In genomic region chr6:53979468-53980067, GRCh38 we compare ENCODE assay signal across 8 cellular contexts.
DNase-seq lines count a peak whose midpoint lies in the region; ATAC-seq, FAIRE-seq and TF ChIP-seq lines count a peak whose summit lies in the region.

No MANE protein-coding gene starts in this region.

- H3K79me2 ChIP-seq in Loucy (ENCODE audit: insufficient read depth, low read length), result no peaks in the 10 kb centered on the region

- H3K36me3 Mint-ChIP-seq in type B pancreatic cell, result no peaks in the 10 kb centered on the region
- H3K36me3 Mint-ChIP-seq in activated naive CD8-positive, alpha-beta T cell treated with anti-CD3 and anti-CD28 coated beads, Interleukin-2, amount 50 U/mL, for 24 hours (ENCODE audit: low read depth), result no peaks in the 10 kb centered on the region

- no peak for TF ChIP-seq EP300 in A549 (IDR thresholded peaks at IDR 0.05)

- no peaks in the 10 kb centered on the region for H4K20me1 ChIP-seq in Loucy (ENCODE audit: insufficient read depth, low read length, poor library complexity, severe bottlenecking)

- H3K4me1 Mint-ChIP-seq in type B pancreatic cell (ENCODE audit: unreplicated experiment), result peaks cover 9% of the 10 kb centered on the region
- no peaks in the 10 kb centered on the region for H3K4me1 Mint-ChIP-seq in activated naive CD8-positive, alpha-beta T cell treated with anti-CD3 and anti-CD28 coated beads, Interleukin-2, amount 50 U/mL, for 24 hours

- CTCF ChIA-PET in A549 (lab: Yijun Ruan, JAX), result interaction anchor here (1.0 kb wide), 1 partner anchor 285 kb away, joined by 3 read pairs; no protein-coding TSS in a partner anchor

- FAIRE-seq in A549 (lab: Jason Lieb, UNC) (no peak), TTC549 (lab: Jason Lieb, UNC) (peak; percentile 86)

- no peak overlapping the region for H3K27ac Mint-ChIP-seq in type B pancreatic cell
- no peak overlapping the region for H3K27ac Mint-ChIP-seq in activated naive CD8-positive, alpha-beta T cell treated with anti-CD3 and anti-CD28 coated beads, Interleukin-2, amount 50 U/mL, for 24 hours

- in situ Hi-C loops in G401 (cut with HindIII; ENCODE audit: low sequenced_read_pairs), result no loop called here

- H3K9ac ChIP-seq in Loucy (ENCODE audit: low read depth, low read length, poor library complexity, severe bottlenecking), result no peak overlapping the region

- ATAC-seq in A549, result no peak
- ATAC-seq in activated naive CD8-positive, alpha-beta T cell treated with anti-CD3 and anti-CD28 coated beads, Interleukin-2, amount 50 U/mL, for 24 hours, result no peak

- no peak for TF ChIP-seq POLR2A in A549 (IDR thresholded peaks at IDR 0.05; ENCODE audit: low read length)

- no peaks in the 10 kb centered on the region for H3K9me2 ChIP-seq in Loucy (replicated peaks; ENCODE audit: low read depth, low read length)

- H3F3A ChIP-seq in Loucy (ENCODE audit: low read depth), result no peaks in the 10 kb centered on the region

- peak; percentile 67 to 76 for TF ChIP-seq RAD21 in A549 (conservative IDR thresholded peaks at IDR 0.05 in 1 of 2, IDR thresholded peaks at IDR 0.05 in 1 of 2)

- peak; percentile 11 to 44 for DNase-seq in A549 (ENCODE audit: low read depth in 1 of 2, low spot score in 1 of 2)
- DNase-seq in G401 (ENCODE audit: low spot score), result peak; percentile 33
- DNase-seq in glomerular visceral epithelial cell (ENCODE audit: extremely low spot score), result peak; percentile 58
- no peak for DNase-seq in type B pancreatic cell (ENCODE audit: extremely low spot score, unreplicated experiment)
- DNase-seq in ureter (ENCODE audit: low spot score), result no peak
- no peak for DNase-seq in activated naive CD8-positive, alpha-beta T cell treated with anti-CD3 and anti-CD28 coated beads, Interleukin-2, amount 50 U/mL, for 24 hours

- H3K4me3 ChIP-seq in A549 (no peak overlapping the region), Loucy (ENCODE audit: low read length, poor library complexity, severe bottlenecking) (no peak overlapping the region)

- no peak overlapping the region for H3K27ac ChIP-seq in A549

- no peak overlapping the region for H3K4me3 Mint-ChIP-seq in type B pancreatic cell
- no peak overlapping the region for H3K4me3 Mint-ChIP-seq in activated naive CD8-positive, alpha-beta T cell treated with anti-CD3 and anti-CD28 coated beads, Interleukin-2, amount 50 U/mL, for 24 hours

- peaks cover 5% of the 10 kb centered on the region for H3K9me3 Mint-ChIP-seq in type B pancreatic cell
- H3K9me3 Mint-ChIP-seq in activated naive CD8-positive, alpha-beta T cell treated with anti-CD3 and anti-CD28 coated beads, Interleukin-2, amount 50 U/mL, for 24 hours, result no peaks in the 10 kb centered on the region

- H3K4me1 ChIP-seq in A549 (peaks cover 16% of the 10 kb centered on the region), Loucy (ENCODE audit: insufficient read depth, low read length, poor library complexity, severe bottlenecking) (no peaks in the 10 kb centered on the region)

- H3K27me3 Mint-ChIP-seq in type B pancreatic cell, result no peaks in the 10 kb centered on the region
- H3K27me3 Mint-ChIP-seq in activated naive CD8-positive, alpha-beta T cell treated with anti-CD3 and anti-CD28 coated beads, Interleukin-2, amount 50 U/mL, for 24 hours, result peaks cover 4% of the 10 kb centered on the region

- H3K9me3 ChIP-seq in A549, result no peaks in the 10 kb centered on the region
- no peaks in the 10 kb centered on the region for H3K9me3 ChIP-seq in Loucy (ENCODE audit: insufficient read depth, low read depth, low read length)

- H3K36me3 ChIP-seq in Loucy (ENCODE audit: insufficient read depth, low read length), result no peaks in the 10 kb centered on the region

- no peaks in the 10 kb centered on the region for H3K27me3 ChIP-seq in Loucy (ENCODE audit: insufficient read depth, low read length, poor library complexity, severe bottlenecking)

- no peak overlapping the region for H2AFZ ChIP-seq in Loucy (ENCODE audit: low read length)

- POLR2A ChIA-PET in A549 (lab: Yijun Ruan, JAX), result no interaction called here

- no peak overlapping the region for H3K4me2 ChIP-seq in A549
- H3K4me2 ChIP-seq in Loucy (ENCODE audit: low read depth, low read length, poor library complexity, severe bottlenecking), result no peak overlapping the region

- TF ChIP-seq CTCF in A549 (IDR thresholded peaks at IDR 0.05), result peak; percentile 79
- TF ChIP-seq CTCF in Loucy (conservative IDR thresholded peaks at IDR 0.05; ENCODE audit: low read length), result peak; percentile 93
- TF ChIP-seq CTCF in type B pancreatic cell (conservative IDR thresholded peaks at IDR 0.05), result peak; percentile 95

TF ChIP-seq in A549, 52 proteins besides CTCF, POLR2A, EP300 and RAD21:
- TF ChIP-seq SMC3 (IDR thresholded peaks at IDR 0.05) (peak; percentile 55; the same call in 2 of the 3 replicates), RFX5 (IDR thresholded peaks at IDR 0.05) (no peak)

Comparison
In these comparisons a context has a peak if more than half of its experiments do, and no peak if none do; other contexts are left out.
1. DNase-seq: peak in A549 (2 of 2), G401 (single experiment) and glomerular visceral epithelial cell (single experiment); none in type B pancreatic cell (single experiment), ureter (single experiment) and activated naive CD8-positive, alpha-beta T cell treated with anti-CD3 and anti-CD28 coated beads, Interleukin-2, amount 50 U/mL, for 24 hours (single experiment).
2. Peak in every context shown above with its lines, with median percentiles within 50 percentile points of each other: CTCF ChIP-seq.